12 cellular contexts compared by ENCODE assay signal in the genomic region with DNA sequence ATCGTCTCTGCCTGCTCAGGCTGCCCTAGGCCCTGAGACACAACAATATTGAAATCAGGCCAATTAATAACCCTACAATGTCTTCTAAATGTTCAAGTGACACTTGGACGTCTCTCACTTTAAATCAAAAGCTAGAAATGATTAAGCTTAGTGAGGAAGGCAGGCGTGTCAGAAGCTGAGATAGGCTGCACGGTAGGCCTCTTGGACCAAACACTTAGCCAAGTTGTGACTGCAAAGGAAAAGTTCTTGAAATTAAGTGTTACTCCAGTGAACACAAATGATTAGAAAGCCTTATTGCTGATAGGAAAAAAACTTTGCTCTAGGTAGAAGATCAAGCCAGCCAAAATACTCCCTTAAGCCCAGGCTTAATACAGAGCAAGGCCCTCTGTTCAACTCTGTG. TPM values are rescaled to one million over a fixed set of nuclear protein-coding genes. Genes with fewer than 3 reads are reported as not detected.
DNase-seq lines count a peak whose midpoint lies in the region; ATAC-seq and TF ChIP-seq lines count a peak whose summit lies in the region.
"Had no signal": no experiment of that assay in that cellular context is flagged by ENCODE, and none has a peak within 500 bp of the region (broad histone marks: within the 10 kb centered on the region; RNA-seq: fewer than 3 reads in every experiment).

No MANE protein-coding gene starts in this region.

- intact Hi-C loops in CD14-positive monocyte (cut with micrococcal nuclease) (no loop called here), breast epithelium (cut with DNase I; ENCODE audit: low total_unique reads) (no loop called here)

- TF ChIP-seq CTCF in CD14-positive monocyte (IDR thresholded peaks at IDR 0.05): no peak
- TF ChIP-seq CTCF in breast epithelium (IDR thresholded peaks at IDR 0.05): no peak
- no peak for TF ChIP-seq CTCF in neural crest cell (conservative IDR thresholded peaks at IDR 0.05)

- peaks cover 0 to 6% (median 2%) of the 10 kb centered on the region in 3 donors for H3K27me3 Mint-ChIP-seq in CD14-positive monocyte (ENCODE audit: low read depth in 3 of 3)
- H3K27me3 Mint-ChIP-seq in neural crest cell (ENCODE audit: low read depth): peaks cover 8% of the 10 kb centered on the region

- peaks cover 17% of the 10 kb centered on the region for H3K36me3 ChIP-seq in HUES6 (ENCODE audit: control insufficient read depth, insufficient read depth, low read length)
- H3K36me3 ChIP-seq in breast epithelium: no peaks in the 10 kb centered on the region
- H3K36me3 ChIP-seq: WERI-Rb-1 had no signal

- H3K27ac ChIP-seq in HUES6 (ENCODE audit: low read depth, low read length) (no peak overlapping the region), breast epithelium (peak overlapping the region; percentile 0 to 46)
- H3K27ac ChIP-seq: WERI-Rb-1 had no signal

- H3K27me3 ChIP-seq in HUES6 (ENCODE audit: control insufficient read depth, insufficient read depth, low read length) (no peaks in the 10 kb centered on the region), breast epithelium (no peaks in the 10 kb centered on the region)

- no peak for ATAC-seq in HG03354 (IDR thresholded peaks at IDR 0.05; ENCODE audit: poor library complexity, severe bottlenecking, unreplicated experiment)
- ATAC-seq in HG03139 (IDR thresholded peaks at IDR 0.05; ENCODE audit: unreplicated experiment): no peak

- peaks cover 39% of the 10 kb centered on the region for H3K4me1 Mint-ChIP-seq in CD14-positive monocyte
- peaks cover 40% of the 10 kb centered on the region for H3K4me1 Mint-ChIP-seq in neural crest cell

- H3K9me3 ChIP-seq in HUES6 (ENCODE audit: control insufficient read depth, insufficient read depth, low read depth, low read length) (no peaks in the 10 kb centered on the region), breast epithelium (no peaks in the 10 kb centered on the region)

- no peak for TF ChIP-seq POLR2A in breast epithelium (IDR thresholded peaks at IDR 0.05)

- H3K36me3 Mint-ChIP-seq in CD14-positive monocyte (peaks cover 19 to 21% of the 10 kb centered on the region in 2 donors), neural crest cell (ENCODE audit: low read depth) (peaks cover 5% of the 10 kb centered on the region)

- H3K4me1 ChIP-seq in HUES6 (ENCODE audit: control insufficient read depth, insufficient read depth, low read length) (peaks cover 28% of the 10 kb centered on the region), breast epithelium (peaks cover 0 to 10% of the 10 kb centered on the region in 2 donors)

- H3K27ac Mint-ChIP-seq in CD14-positive monocyte (peak overlapping the region in 6 of 7 donors; percentile 27 to 97 (median 80)), neural crest cell (ENCODE audit: unreplicated experiment) (no peak overlapping the region)

- H3K9ac ChIP-seq in HUES6 (ENCODE audit: low read length): peak overlapping the region; percentile 26

- DNase-seq in CD14-positive monocyte (ENCODE audit: low spot score) (no peak), breast epithelium (ENCODE audit: low spot score in 2 of 2) (no peak), neural crest cell (ENCODE audit: low read depth, low spot score) (no peak), NCI-H2227 treated with DMSO at 0.1 percent for 48 hours (lab: John Stamatoyannopoulos, UW) (no peak), T1000 (lab: John Stamatoyannopoulos, UW) (no peak)
- DNase-seq: central memory CD4-positive, alpha-beta T cell; DMS53; NCI-H774; WERI-Rb-1 had no signal

- H3K9me3 Mint-ChIP-seq in CD14-positive monocyte (no peaks in the 10 kb centered on the region), neural crest cell (no peaks in the 10 kb centered on the region)

- H3K4me3 ChIP-seq in HUES6 (ENCODE audit: low read depth, low read length) (peak overlapping the region; percentile 91; the same call in 1 of the 2 replicates), breast epithelium (no peak overlapping the region)

- H3K4me3 Mint-ChIP-seq in CD14-positive monocyte (peak overlapping the region; percentile 95 to 99), neural crest cell (peak overlapping the region; percentile 91)

RNA-seq across cellular contexts. Expression of a gene that starts 2.2 kb away (rescaled TPM):
- 10 to 100 TPM; 34.8 to 35.8 TPM for polyA plus RNA-seq in CD14-positive monocyte
- total RNA-seq in breast epithelium: 10 to 100 TPM; 14.4 to 27.1 (median 26.2) TPM
- 17.4 and 18.6 TPM in 2 replicates for total RNA-seq in neural crest cell

RNA-seq across cellular contexts. Expression of a gene that starts 45.3 kb away (rescaled TPM):
- polyA plus RNA-seq in CD14-positive monocyte: 1 to 10 TPM; 2.7 to 4.6 TPM
- total RNA-seq in breast epithelium (10 to 100 TPM; 14.7 to 36.4 (median 22.6) TPM), neural crest cell (47.4 and 51.6 TPM in 2 replicates)
